Comparison of ENCODE assay signal across 8 cellular contexts in genomic region chr11:76318744-76319384, GRCh38.
A peak's percentile ranks its signal among the peaks of the same experiment; 100 is the strongest.
DNase-seq lines count a peak whose midpoint lies in the region; ATAC-seq and TF ChIP-seq lines count a peak whose summit lies in the region.

No MANE protein-coding gene starts in this region.

- peak; percentile 81 for ATAC-seq in GM21423 (IDR thresholded peaks at IDR 0.05; ENCODE audit: unreplicated experiment)
- ATAC-seq in heart right ventricle: peak; percentile 83 to 94 (median 88)
- no peak for ATAC-seq in HG03457 (IDR thresholded peaks at IDR 0.05; ENCODE audit: unreplicated experiment)

- WGBS in heart right ventricle, 2 donors: 6 to 8% methylated on average over 7 of the region's 7 CpGs

- H3K9me3 ChIP-seq in heart right ventricle: no peaks in the 10 kb centered on the region

- H3K27ac ChIP-seq in C4-2B (no peak overlapping the region), heart right ventricle (no peak overlapping the region)

- H3K36me3 ChIP-seq in heart right ventricle: no peaks in the 10 kb centered on the region

- H3K27me3 ChIP-seq in heart right ventricle: peaks cover 0 to 32% (median 19%) of the 10 kb centered on the region in 7 donors

- H3K4me3 ChIP-seq in heart right ventricle: no peak overlapping the region

- peaks cover 0 to 19% (median 13%) of the 10 kb centered on the region in 9 donors for H3K4me1 ChIP-seq in heart right ventricle

- intact Hi-C loops in heart right ventricle (cut with DNase I): loop anchor here (1.0 to 10.0 kb wide), 13 partner anchors 110 to 594 kb away; partner anchors contain the start of gene WNT11 (in 4 of the 10)

- DNase-seq in NCI-H1417 treated with DMSO at 0.1 percent for 48 hours (lab: John Stamatoyannopoulos, UW) (peak; percentile 29), SW480 (ENCODE audit: low spot score) (peak; percentile 69), heart right ventricle (peak; percentile 79 to 83), renal cortical epithelial cell (ENCODE audit: low read depth) (peak; percentile 45)
- peak; percentile 68 for DNase-seq in activated naive CD8-positive, alpha-beta T cell treated with anti-CD3 and anti-CD28 coated beads, Interleukin-2, amount 50 U/mL, for 16 hours (ENCODE audit: low read depth, low spot score)

- peak; percentile 93 for TF ChIP-seq CTCF in C4-2B (conservative IDR thresholded peaks at IDR 0.05)
- TF ChIP-seq CTCF in heart right ventricle (IDR thresholded peaks at IDR 0.05): peak; percentile 80 to 97 (median 90)

Comparison
In these comparisons a context has a peak if more than half of its experiments do, and no peak if none do; other contexts are left out.
1. DNase-seq: peak in every context shown above with its lines; median percentile 81 in heart right ventricle; 69 in SW480; 68 in activated naive CD8-positive, alpha-beta T cell treated with anti-CD3 and anti-CD28 coated beads, Interleukin-2, amount 50 U/mL, for 16 hours; 45 in renal cortical epithelial cell; 29 in NCI-H1417 treated with DMSO at 0.1 percent for 48 hours.